Comparison of ENCODE assay signal across 1 cellular context in genomic region chr11:45982656-45983470, GRCh38.
A peak's percentile ranks its signal among the peaks of the same experiment; 100 is the strongest.
TF ChIP-seq lines count a peak whose summit lies in the region.

No MANE protein-coding gene starts in this region.

TF ChIP-seq in K562, 482 proteins besides CTCF, POLR2A, EP300 and RAD21 (continued from another document and continues in another):
- TF ChIP-seq RUNX1 (IDR thresholded peaks at IDR 0.05; ENCODE audit: low read depth) (no peak), HSF4 (CRISPR knock-in tag; IDR thresholded peaks at IDR 0.05; ENCODE audit: borderline replicate concordance) (no peak), FOXP1 (CRISPR knock-in tag; IDR thresholded peaks at IDR 0.05) (0 out of 2 replicates have a peak, but pooled peaks have one; percentile 21), SNIP1 (IDR thresholded peaks at IDR 0.05; ENCODE audit: low read depth) (0 out of 2 replicates have a peak, but pooled peaks have one; percentile 55), YY1 (IDR thresholded peaks at IDR 0.05; ENCODE audit: borderline replicate concordance in 1 of 3, control insufficient read depth in 1 of 3, extremely low read depth in 1 of 3, insufficient read depth in 3 of 3, insufficient read length in 1 of 3, insufficient replicate concordance in 2 of 3, low read depth in 1 of 3, low read length in 2 of 3) (no peak), MEIS2 (IDR thresholded peaks at IDR 0.05; ENCODE audit: partially characterized antibody) (peak; percentile 92), CBX5 (IDR thresholded peaks at IDR 0.05; ENCODE audit: borderline replicate concordance, low read depth) (no peak), ZNF512 (tag; IDR thresholded peaks at IDR 0.05) (no peak), BCL6 (CRISPR knock-in tag; IDR thresholded peaks at IDR 0.05) (no peak), RFX5 (IDR thresholded peaks at IDR 0.05; ENCODE audit: low read depth, low read length) (no peak), SREBF1 (IDR thresholded peaks at IDR 0.05; ENCODE audit: borderline replicate concordance, low read depth, low read length) (no peak), SIRT6 (IDR thresholded peaks at IDR 0.05; ENCODE audit: low read depth, low read length) (no peak), MCM2 (IDR thresholded peaks at IDR 0.05; ENCODE audit: low read depth) (no peak), NR2C1 (IDR thresholded peaks at IDR 0.05) (peak; percentile 17; the same call in 1 of the 2 replicates), NR2C1 (tag; IDR thresholded peaks at IDR 0.05) (no peak), HCFC1 (IDR thresholded peaks at IDR 0.05; ENCODE audit: low read depth, low read length) (no peak), ZNF197 (CRISPR knock-in tag; IDR thresholded peaks at IDR 0.05; ENCODE audit: low read depth) (no peak), ZNF175 (CRISPR knock-in tag; IDR thresholded peaks at IDR 0.05; ENCODE audit: low read depth) (no peak), ZC3H11A (IDR thresholded peaks at IDR 0.05; ENCODE audit: low read depth, low read length) (no peak), CHCHD3 (CRISPR knock-in tag; IDR thresholded peaks at IDR 0.05) (no peak), MAX (CRISPR knock-in tag; IDR thresholded peaks at IDR 0.05) (peak; percentile 42; the same call in 1 of the 2 replicates), KDM4B (IDR thresholded peaks at IDR 0.05; ENCODE audit: borderline replicate concordance in 2 of 2, low read depth in 1 of 2) (no peak), RAD51 (IDR thresholded peaks at IDR 0.05; ENCODE audit: borderline replicate concordance, low read depth) (no peak), TAF7 (tag; IDR thresholded peaks at IDR 0.05) (no peak), ATF7 (IDR thresholded peaks at IDR 0.05) (peak; percentile 82), ZNF644 (tag; IDR thresholded peaks at IDR 0.05; ENCODE audit: low read depth) (no peak), RBM14 (IDR thresholded peaks at IDR 0.05; ENCODE audit: borderline replicate concordance, insufficient read depth, low read depth, low read length) (no peak), CTBP1 (IDR thresholded peaks at IDR 0.05; ENCODE audit: borderline replicate concordance) (peak; percentile 54; the same call in 1 of the 2 replicates), KDM1A (IDR thresholded peaks at IDR 0.05) (peak; percentile 55 to 58; a peak in 2 of 4 replicates), CGGBP1 (CRISPR knock-in tag; IDR thresholded peaks at IDR 0.05) (no peak), EZH2 (IDR thresholded peaks at IDR 0.05; ENCODE audit: borderline replicate concordance, low read depth, low read length) (no peak), DACH1 (IDR thresholded peaks at IDR 0.05; ENCODE audit: partially characterized antibody) (no peak)
- TF ChIP-seq, protein P1, sequence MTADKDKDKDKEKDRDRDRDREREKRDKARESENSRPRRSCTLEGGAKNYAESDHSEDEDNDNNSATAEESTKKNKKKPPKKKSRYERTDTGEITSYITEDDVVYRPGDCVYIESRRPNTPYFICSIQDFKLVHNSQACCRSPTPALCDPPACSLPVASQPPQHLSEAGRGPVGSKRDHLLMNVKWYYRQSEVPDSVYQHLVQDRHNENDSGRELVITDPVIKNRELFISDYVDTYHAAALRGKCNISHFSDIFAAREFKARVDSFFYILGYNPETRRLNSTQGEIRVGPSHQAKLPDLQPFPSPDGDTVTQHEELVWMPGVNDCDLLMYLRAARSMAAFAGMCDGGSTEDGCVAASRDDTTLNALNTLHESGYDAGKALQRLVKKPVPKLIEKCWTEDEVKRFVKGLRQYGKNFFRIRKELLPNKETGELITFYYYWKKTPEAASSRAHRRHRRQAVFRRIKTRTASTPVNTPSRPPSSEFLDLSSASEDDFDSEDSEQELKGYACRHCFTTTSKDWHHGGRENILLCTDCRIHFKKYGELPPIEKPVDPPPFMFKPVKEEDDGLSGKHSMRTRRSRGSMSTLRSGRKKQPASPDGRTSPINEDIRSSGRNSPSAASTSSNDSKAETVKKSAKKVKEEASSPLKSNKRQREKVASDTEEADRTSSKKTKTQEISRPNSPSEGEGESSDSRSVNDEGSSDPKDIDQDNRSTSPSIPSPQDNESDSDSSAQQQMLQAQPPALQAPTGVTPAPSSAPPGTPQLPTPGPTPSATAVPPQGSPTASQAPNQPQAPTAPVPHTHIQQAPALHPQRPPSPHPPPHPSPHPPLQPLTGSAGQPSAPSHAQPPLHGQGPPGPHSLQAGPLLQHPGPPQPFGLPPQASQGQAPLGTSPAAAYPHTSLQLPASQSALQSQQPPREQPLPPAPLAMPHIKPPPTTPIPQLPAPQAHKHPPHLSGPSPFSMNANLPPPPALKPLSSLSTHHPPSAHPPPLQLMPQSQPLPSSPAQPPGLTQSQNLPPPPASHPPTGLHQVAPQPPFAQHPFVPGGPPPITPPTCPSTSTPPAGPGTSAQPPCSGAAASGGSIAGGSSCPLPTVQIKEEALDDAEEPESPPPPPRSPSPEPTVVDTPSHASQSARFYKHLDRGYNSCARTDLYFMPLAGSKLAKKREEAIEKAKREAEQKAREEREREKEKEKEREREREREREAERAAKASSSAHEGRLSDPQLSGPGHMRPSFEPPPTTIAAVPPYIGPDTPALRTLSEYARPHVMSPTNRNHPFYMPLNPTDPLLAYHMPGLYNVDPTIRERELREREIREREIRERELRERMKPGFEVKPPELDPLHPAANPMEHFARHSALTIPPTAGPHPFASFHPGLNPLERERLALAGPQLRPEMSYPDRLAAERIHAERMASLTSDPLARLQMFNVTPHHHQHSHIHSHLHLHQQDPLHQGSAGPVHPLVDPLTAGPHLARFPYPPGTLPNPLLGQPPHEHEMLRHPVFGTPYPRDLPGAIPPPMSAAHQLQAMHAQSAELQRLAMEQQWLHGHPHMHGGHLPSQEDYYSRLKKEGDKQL (CRISPR knock-in tag; IDR thresholded peaks at IDR 0.05; ENCODE audit: borderline replicate concordance): no peak
- TF ChIP-seq, protein P2, sequence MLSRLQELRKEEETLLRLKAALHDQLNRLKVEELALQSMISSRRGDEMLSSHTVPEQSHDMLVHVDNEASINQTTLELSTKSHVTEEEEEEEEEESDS (CRISPR knock-in tag; IDR thresholded peaks at IDR 0.05): no peak
- TF ChIP-seq, protein P3, sequence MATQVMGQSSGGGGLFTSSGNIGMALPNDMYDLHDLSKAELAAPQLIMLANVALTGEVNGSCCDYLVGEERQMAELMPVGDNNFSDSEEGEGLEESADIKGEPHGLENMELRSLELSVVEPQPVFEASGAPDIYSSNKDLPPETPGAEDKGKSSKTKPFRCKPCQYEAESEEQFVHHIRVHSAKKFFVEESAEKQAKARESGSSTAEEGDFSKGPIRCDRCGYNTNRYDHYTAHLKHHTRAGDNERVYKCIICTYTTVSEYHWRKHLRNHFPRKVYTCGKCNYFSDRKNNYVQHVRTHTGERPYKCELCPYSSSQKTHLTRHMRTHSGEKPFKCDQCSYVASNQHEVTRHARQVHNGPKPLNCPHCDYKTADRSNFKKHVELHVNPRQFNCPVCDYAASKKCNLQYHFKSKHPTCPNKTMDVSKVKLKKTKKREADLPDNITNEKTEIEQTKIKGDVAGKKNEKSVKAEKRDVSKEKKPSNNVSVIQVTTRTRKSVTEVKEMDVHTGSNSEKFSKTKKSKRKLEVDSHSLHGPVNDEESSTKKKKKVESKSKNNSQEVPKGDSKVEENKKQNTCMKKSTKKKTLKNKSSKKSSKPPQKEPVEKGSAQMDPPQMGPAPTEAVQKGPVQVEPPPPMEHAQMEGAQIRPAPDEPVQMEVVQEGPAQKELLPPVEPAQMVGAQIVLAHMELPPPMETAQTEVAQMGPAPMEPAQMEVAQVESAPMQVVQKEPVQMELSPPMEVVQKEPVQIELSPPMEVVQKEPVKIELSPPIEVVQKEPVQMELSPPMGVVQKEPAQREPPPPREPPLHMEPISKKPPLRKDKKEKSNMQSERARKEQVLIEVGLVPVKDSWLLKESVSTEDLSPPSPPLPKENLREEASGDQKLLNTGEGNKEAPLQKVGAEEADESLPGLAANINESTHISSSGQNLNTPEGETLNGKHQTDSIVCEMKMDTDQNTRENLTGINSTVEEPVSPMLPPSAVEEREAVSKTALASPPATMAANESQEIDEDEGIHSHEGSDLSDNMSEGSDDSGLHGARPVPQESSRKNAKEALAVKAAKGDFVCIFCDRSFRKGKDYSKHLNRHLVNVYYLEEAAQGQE (CRISPR knock-in tag; IDR thresholded peaks at IDR 0.05; ENCODE audit: low read depth): no peak
- TF ChIP-seq, protein P4, sequence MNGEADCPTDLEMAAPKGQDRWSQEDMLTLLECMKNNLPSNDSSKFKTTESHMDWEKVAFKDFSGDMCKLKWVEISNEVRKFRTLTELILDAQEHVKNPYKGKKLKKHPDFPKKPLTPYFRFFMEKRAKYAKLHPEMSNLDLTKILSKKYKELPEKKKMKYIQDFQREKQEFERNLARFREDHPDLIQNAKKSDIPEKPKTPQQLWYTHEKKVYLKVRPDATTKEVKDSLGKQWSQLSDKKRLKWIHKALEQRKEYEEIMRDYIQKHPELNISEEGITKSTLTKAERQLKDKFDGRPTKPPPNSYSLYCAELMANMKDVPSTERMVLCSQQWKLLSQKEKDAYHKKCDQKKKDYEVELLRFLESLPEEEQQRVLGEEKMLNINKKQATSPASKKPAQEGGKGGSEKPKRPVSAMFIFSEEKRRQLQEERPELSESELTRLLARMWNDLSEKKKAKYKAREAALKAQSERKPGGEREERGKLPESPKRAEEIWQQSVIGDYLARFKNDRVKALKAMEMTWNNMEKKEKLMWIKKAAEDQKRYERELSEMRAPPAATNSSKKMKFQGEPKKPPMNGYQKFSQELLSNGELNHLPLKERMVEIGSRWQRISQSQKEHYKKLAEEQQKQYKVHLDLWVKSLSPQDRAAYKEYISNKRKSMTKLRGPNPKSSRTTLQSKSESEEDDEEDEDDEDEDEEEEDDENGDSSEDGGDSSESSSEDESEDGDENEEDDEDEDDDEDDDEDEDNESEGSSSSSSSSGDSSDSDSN (IDR thresholded peaks at IDR 0.05; ENCODE audit: borderline replicate concordance in 1 of 2, low read depth in 2 of 2, low read length in 2 of 2): no peak
- TF ChIP-seq, protein P5, sequence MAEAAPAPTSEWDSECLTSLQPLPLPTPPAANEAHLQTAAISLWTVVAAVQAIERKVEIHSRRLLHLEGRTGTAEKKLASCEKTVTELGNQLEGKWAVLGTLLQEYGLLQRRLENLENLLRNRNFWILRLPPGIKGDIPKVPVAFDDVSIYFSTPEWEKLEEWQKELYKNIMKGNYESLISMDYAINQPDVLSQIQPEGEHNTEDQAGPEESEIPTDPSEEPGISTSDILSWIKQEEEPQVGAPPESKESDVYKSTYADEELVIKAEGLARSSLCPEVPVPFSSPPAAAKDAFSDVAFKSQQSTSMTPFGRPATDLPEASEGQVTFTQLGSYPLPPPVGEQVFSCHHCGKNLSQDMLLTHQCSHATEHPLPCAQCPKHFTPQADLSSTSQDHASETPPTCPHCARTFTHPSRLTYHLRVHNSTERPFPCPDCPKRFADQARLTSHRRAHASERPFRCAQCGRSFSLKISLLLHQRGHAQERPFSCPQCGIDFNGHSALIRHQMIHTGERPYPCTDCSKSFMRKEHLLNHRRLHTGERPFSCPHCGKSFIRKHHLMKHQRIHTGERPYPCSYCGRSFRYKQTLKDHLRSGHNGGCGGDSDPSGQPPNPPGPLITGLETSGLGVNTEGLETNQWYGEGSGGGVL (CRISPR knock-in tag; IDR thresholded peaks at IDR 0.05): no peak
- TF ChIP-seq, protein P6, sequence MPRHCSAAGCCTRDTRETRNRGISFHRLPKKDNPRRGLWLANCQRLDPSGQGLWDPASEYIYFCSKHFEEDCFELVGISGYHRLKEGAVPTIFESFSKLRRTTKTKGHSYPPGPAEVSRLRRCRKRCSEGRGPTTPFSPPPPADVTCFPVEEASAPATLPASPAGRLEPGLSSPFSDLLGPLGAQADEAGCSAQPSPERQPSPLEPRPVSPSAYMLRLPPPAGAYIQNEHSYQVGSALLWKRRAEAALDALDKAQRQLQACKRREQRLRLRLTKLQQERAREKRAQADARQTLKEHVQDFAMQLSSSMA (CRISPR knock-in tag; IDR thresholded peaks at IDR 0.05): no peak
- TF ChIP-seq, protein P7, sequence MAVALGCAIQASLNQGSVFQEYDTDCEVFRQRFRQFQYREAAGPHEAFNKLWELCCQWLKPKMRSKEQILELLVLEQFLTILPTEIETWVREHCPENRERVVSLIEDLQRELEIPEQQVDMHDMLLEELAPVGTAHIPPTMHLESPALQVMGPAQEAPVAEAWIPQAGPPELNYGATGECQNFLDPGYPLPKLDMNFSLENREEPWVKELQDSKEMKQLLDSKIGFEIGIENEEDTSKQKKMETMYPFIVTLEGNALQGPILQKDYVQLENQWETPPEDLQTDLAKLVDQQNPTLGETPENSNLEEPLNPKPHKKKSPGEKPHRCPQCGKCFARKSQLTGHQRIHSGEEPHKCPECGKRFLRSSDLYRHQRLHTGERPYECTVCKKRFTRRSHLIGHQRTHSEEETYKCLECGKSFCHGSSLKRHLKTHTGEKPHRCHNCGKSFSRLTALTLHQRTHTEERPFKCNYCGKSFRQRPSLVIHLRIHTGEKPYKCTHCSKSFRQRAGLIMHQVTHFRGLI (CRISPR knock-in tag; IDR thresholded peaks at IDR 0.05): no peak
- TF ChIP-seq, protein P8, sequence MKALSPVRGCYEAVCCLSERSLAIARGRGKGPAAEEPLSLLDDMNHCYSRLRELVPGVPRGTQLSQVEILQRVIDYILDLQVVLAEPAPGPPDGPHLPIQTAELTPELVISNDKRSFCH (CRISPR knock-in tag; IDR thresholded peaks at IDR 0.05): no peak
- TF ChIP-seq, protein P8 (tag; IDR thresholded peaks at IDR 0.05): no peak
